9 cellular contexts compared by ENCODE assay signal in genomic region chr17:74842599-74843351, GRCh38. TPM values are rescaled to one million over a fixed set of nuclear protein-coding genes. Genes with fewer than 3 reads are reported as not detected.
A peak's percentile ranks its signal among the peaks of the same experiment; 100 is the strongest.
DNase-seq lines count a peak whose midpoint lies in the region; ATAC-seq and FAIRE-seq lines count a peak whose summit lies in the region.
"Had no signal": no experiment of that assay in that cellular context is flagged by ENCODE, and none has a peak within 500 bp of the region (broad histone marks: within the 10 kb centered on the region; RNA-seq: fewer than 3 reads in every experiment).

No MANE protein-coding gene starts in this region.

- no peaks in the 10 kb centered on the region for H3K27me3 ChIP-seq in small intestine (ENCODE audit: control insufficient read depth in 2 of 2, insufficient read depth in 2 of 2, low read length in 2 of 2)

- H3K9me3 ChIP-seq in small intestine (ENCODE audit: control insufficient read depth, low read depth) = no peaks in the 10 kb centered on the region

- 1 to 9% (median 4%) methylated on average over 49 to 88 of the region's 88 CpGs for WGBS in small intestine, 3 donors

- H3K4me3 ChIP-seq in small intestine (ENCODE audit: low read depth in 1 of 2, low read length in 2 of 2) = peak overlapping the region in 1 of 2 donors; percentile 45

- H3K4me1 ChIP-seq in small intestine (ENCODE audit: control insufficient read depth in 2 of 2, insufficient read depth in 1 of 2, low read depth in 1 of 2, low read length in 1 of 2) = no peaks in the 10 kb centered on the region

- ATAC-seq in HG03159 (IDR thresholded peaks at IDR 0.05; ENCODE audit: unreplicated experiment) = no peak
- ATAC-seq in HG03521 (IDR thresholded peaks at IDR 0.05; ENCODE audit: unreplicated experiment) = no peak

- H3K27ac ChIP-seq in caudate nucleus (ENCODE audit: low read depth, low read length) (peak overlapping the region; percentile 79), small intestine (ENCODE audit: low read depth in 1 of 2, low read length in 1 of 2) (no peak overlapping the region)

- no peak for FAIRE-seq in small intestine (lab: Jason Lieb, UNC)

- peak; percentile 40 to 51 for DNase-seq in activated T-cell treated with anti-CD3 and anti-CD28 coated beads, Interleukin-2, amount 50 U/mL, for 48 hours
- DNase-seq in activated T-cell treated with anti-CD3 and anti-CD28 coated beads for 4 hours (no peak), NCI-H446 treated with DMSO at 0.1 percent for 48 hours (lab: John Stamatoyannopoulos, UW) (peak; percentile 91), caudate nucleus (lab: John Stamatoyannopoulos, UW) (peak in 54 of 61 donors; percentile 9 to 84 (median 60)), inferior parietal cortex (ENCODE audit: extremely low spot score) (peak; percentile 60), small intestine (peak; percentile 55)
- DNase-seq: activated naive CD8-positive, alpha-beta T cell treated with anti-CD3 and anti-CD28 coated beads, Interleukin-2, amount 10 ng/mL, durations not matched to agents 7 days and 5 days had no signal

- H3K36me3 ChIP-seq in small intestine (ENCODE audit: control insufficient read depth in 2 of 2, insufficient read depth in 2 of 2, low read length in 2 of 2) = no peaks in the 10 kb centered on the region

RNA-seq across cellular contexts. Expression of gene GRIN2C, which starts 16.9 kb away (rescaled TPM):
- polyA plus RNA-seq in small intestine = under 1 TPM in 1 of 3 donors, not detected in 2; 0.37 TPM

RNA-seq across cellular contexts. Expression of gene FDXR, which starts 30.0 kb away (rescaled TPM):
- polyA plus RNA-seq in small intestine = 10 to 100 TPM; 12.4 to 16.6 (median 12.5) TPM

RNA-seq across cellular contexts. Expression of gene FADS6, which starts 50.7 kb away (rescaled TPM):
- 10 to 100 TPM in 2 of 3 donors, 1 to 10 TPM in 1; 2.5 to 27.3 (median 27.3) TPM for polyA plus RNA-seq in small intestine
